Comparison of ENCODE assay signal across 8 cellular contexts in the genomic region with DNA sequence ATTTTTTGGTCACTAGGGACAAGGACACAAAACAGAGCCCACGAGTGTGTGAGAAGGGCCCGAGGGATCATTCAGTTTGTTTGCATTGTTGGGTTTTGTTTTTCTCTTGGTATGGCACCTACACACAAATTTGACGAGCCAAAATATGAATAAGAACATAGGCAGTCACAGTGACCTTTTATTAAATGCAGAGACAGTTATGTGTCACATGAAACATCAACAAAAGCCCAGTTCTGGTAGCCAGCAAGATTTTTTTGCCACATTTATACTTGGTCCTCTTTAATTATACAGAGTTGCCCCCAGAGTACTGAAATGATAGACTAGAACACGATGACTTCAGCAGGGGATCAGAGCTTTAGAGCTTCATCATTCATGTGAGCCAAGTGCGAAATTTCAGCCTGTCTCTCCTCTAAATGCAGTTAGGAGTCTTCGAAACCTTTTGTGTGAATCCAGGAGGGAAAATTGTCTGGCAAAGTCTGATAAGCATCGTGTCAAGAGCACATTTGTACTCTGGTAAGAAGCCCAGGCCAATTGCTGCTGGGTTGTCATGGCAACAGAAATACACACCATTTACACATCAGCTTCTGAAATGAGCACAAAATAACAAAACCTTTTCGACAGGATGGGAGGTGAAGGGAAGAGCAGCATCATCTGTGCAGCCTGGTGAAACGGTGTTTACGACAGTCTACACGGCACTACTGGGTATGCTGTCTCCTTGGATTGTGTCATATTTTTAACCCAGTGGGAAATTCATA.
A peak's percentile ranks its signal among the peaks of the same experiment; 100 is the strongest.
DNase-seq lines count a peak whose midpoint lies in the region; ATAC-seq and TF ChIP-seq lines count a peak whose summit lies in the region.

No MANE protein-coding gene starts in this region.

- TF ChIP-seq POLR2A in prostate gland (IDR thresholded peaks at IDR 0.05): no peak

- H3K4me1 Mint-ChIP-seq in IgD-negative memory B cell: peaks cover 46 to 54% (median 49%) of the 10 kb centered on the region in 3 donors
- peaks cover 62% of the 10 kb centered on the region for H3K4me1 Mint-ChIP-seq in activated naive CD8-positive, alpha-beta T cell treated with anti-CD3 and anti-CD28 coated beads for 36 hours

- TF ChIP-seq CTCF in AG10803 (conservative IDR thresholded peaks at IDR 0.05; ENCODE audit: low read length) (no peak), prostate gland (IDR thresholded peaks at IDR 0.05) (no peak)

- intact Hi-C loops in prostate gland (cut with DNase I) (no loop called here), left colon (cut with DNase I, micrococcal nuclease) (no loop called here)

- H3K9me3 ChIP-seq in prostate gland: no peaks in the 10 kb centered on the region

- ATAC-seq in left colon (no peak), HG02588 (IDR thresholded peaks at IDR 0.05; ENCODE audit: unreplicated experiment) (no peak)

- no peak overlapping the region for H3K27ac ChIP-seq in prostate gland

- H3K27me3 ChIP-seq in prostate gland (replicated peaks; ENCODE audit: insufficient read depth): no peaks in the 10 kb centered on the region

- H3K4me3 ChIP-seq in AG10803 (ENCODE audit: low read length) (no peak overlapping the region), prostate gland (no peak overlapping the region)

- peak overlapping the region; percentile 44 to 78 (median 64) for H3K4me3 Mint-ChIP-seq in IgD-negative memory B cell
- H3K4me3 Mint-ChIP-seq in activated naive CD8-positive, alpha-beta T cell treated with anti-CD3 and anti-CD28 coated beads for 36 hours: peak overlapping the region; percentile 11

- DNase-seq in AG10803 (ENCODE audit: low read depth) (peak; percentile 88), left kidney (ENCODE audit: low read depth, low spot score) (peak; percentile 81), prostate gland (ENCODE audit: low spot score) (no peak), left colon (no peak), dedifferentiated amniotic fluid mesenchymal stem cell (ENCODE audit: extremely low spot score) (no peak)
- DNase-seq in activated naive CD8-positive, alpha-beta T cell treated with anti-CD3 and anti-CD28 coated beads for 36 hours: peak; percentile 50

- no peaks in the 10 kb centered on the region for H3K9me3 Mint-ChIP-seq in IgD-negative memory B cell
- H3K9me3 Mint-ChIP-seq in activated naive CD8-positive, alpha-beta T cell treated with anti-CD3 and anti-CD28 coated beads for 36 hours: no peaks in the 10 kb centered on the region

- H3K36me3 Mint-ChIP-seq in IgD-negative memory B cell: peaks cover 1% of the 10 kb centered on the region
- H3K36me3 Mint-ChIP-seq in activated naive CD8-positive, alpha-beta T cell treated with anti-CD3 and anti-CD28 coated beads for 36 hours: peaks cover 4% of the 10 kb centered on the region

- H3K4me1 ChIP-seq in prostate gland (replicated peaks): no peaks in the 10 kb centered on the region

- WGBS in prostate gland: 50% methylated on average over 11 of the region's 11 CpGs

- no peaks in the 10 kb centered on the region for H3K27me3 Mint-ChIP-seq in IgD-negative memory B cell
- H3K27me3 Mint-ChIP-seq in activated naive CD8-positive, alpha-beta T cell treated with anti-CD3 and anti-CD28 coated beads for 36 hours: no peaks in the 10 kb centered on the region

- H3K27ac Mint-ChIP-seq in IgD-negative memory B cell: peak overlapping the region; percentile 81 to 99 (median 96)
- H3K27ac Mint-ChIP-seq in activated naive CD8-positive, alpha-beta T cell treated with anti-CD3 and anti-CD28 coated beads for 36 hours: peak overlapping the region; percentile 78

- no peaks in the 10 kb centered on the region for H3K36me3 ChIP-seq in prostate gland

Comparison
In these comparisons a context has a peak if more than half of its experiments do, and no peak if none do; other contexts are left out.
1. DNase-seq: peak in AG10803 (single experiment), activated naive CD8-positive, alpha-beta T cell treated with anti-CD3 and anti-CD28 coated beads for 36 hours (single experiment) and left kidney (single experiment); none in prostate gland (single experiment), left colon (0 of 2) and dedifferentiated amniotic fluid mesenchymal stem cell (single experiment).